In genomic region chr4:6576512-6576911, GRCh38 we compare ENCODE assay signal across 13 cellular contexts. TPM values are rescaled to one million over a fixed set of nuclear protein-coding genes. Genes with fewer than 3 reads are reported as not detected.
DNase-seq lines count a peak whose midpoint lies in the region; ATAC-seq and TF ChIP-seq lines count a peak whose summit lies in the region.
"Had no signal": no experiment of that assay in that cellular context is flagged by ENCODE, and none has a peak within 500 bp of the region (broad histone marks: within the 10 kb centered on the region; RNA-seq: fewer than 3 reads in every experiment).

No MANE protein-coding gene starts in this region.

- in situ Hi-C loops in GM23248 (cut with MboI): no loop called here

- H3K9me3 ChIP-seq in GM23248 (ENCODE audit: low read depth): no peaks in the 10 kb centered on the region
- H3K9me3 ChIP-seq: A549, thoracic aorta had no signal

- H3K27ac ChIP-seq in RWPE1: peak overlapping the region; percentile 36
- H3K27ac ChIP-seq in GM23248: no peak overlapping the region
- H3K27ac ChIP-seq: A549, SK-N-MC had no signal

- 90 to 93% methylated on average over 15 to 16 of the region's 16 CpGs for WGBS in GM23248 (ENCODE audit: low coverage in 1 of 2, low lambda C conversion rate in 2 of 2, missing lambda C conversion rate in 2 of 2), 2 experiments

- no peak overlapping the region for H3K4me2 ChIP-seq in GM23248 (ENCODE audit: unreplicated experiment)

- no peaks in the 10 kb centered on the region for H3K27me3 Mint-ChIP-seq in activated T-cell treated with anti-CD3 and anti-CD28 coated beads, Interleukin-2, amount 50 U/mL, for 24 hours
- no peaks in the 10 kb centered on the region for H3K27me3 Mint-ChIP-seq in activated T-cell treated with anti-CD3 and anti-CD28 coated beads, Interleukin-2, amount 50 U/mL, for 72 hours (ENCODE audit: low read depth)
- H3K27me3 Mint-ChIP-seq in immature natural killer cell (ENCODE audit: low read depth in 3 of 3): peaks cover 3 to 6% (median 3%) of the 10 kb centered on the region in 3 donors
- H3K27me3 Mint-ChIP-seq in stimulated activated memory B cell treated with anti-CD40 and anti-IgM and Interleukin-4, amounts not matched to agents 10 μg/mL and 1 μg/mL and 100 μg/mL, for 72 hours: no peaks in the 10 kb centered on the region

- no peak overlapping the region for H3K27ac Mint-ChIP-seq in activated T-cell treated with anti-CD3 and anti-CD28 coated beads, Interleukin-2, amount 50 U/mL, for 24 hours
- H3K27ac Mint-ChIP-seq in activated T-cell treated with anti-CD3 and anti-CD28 coated beads, Interleukin-2, amount 50 U/mL, for 72 hours: no peak overlapping the region
- H3K27ac Mint-ChIP-seq in immature natural killer cell: no peak overlapping the region
- peak overlapping the region; percentile 85 for H3K27ac Mint-ChIP-seq in stimulated activated memory B cell treated with anti-CD40 and anti-IgM and Interleukin-4, amounts not matched to agents 10 μg/mL and 1 μg/mL and 100 μg/mL, for 72 hours

- peak overlapping the region; percentile 82 for H3K4me3 Mint-ChIP-seq in activated T-cell treated with anti-CD3 and anti-CD28 coated beads, Interleukin-2, amount 50 U/mL, for 24 hours
- no peak overlapping the region for H3K4me3 Mint-ChIP-seq in activated T-cell treated with anti-CD3 and anti-CD28 coated beads, Interleukin-2, amount 50 U/mL, for 72 hours
- H3K4me3 Mint-ChIP-seq in immature natural killer cell: peak overlapping the region; percentile 35 to 81 (median 67)
- H3K4me3 Mint-ChIP-seq in stimulated activated memory B cell treated with anti-CD40 and anti-IgM and Interleukin-4, amounts not matched to agents 10 μg/mL and 1 μg/mL and 100 μg/mL, for 72 hours: no peak overlapping the region

- peaks cover 4% of the 10 kb centered on the region; the same call in 1 of the 2 replicates for H3K27me3 ChIP-seq in GM23248 (replicated peaks; ENCODE audit: insufficient read depth)

- DNase-seq in activated T-cell treated with anti-CD3 and anti-CD28 coated beads, Interleukin-2, amount 50 U/mL, for 24 hours: no peak
- DNase-seq in activated T-cell treated with anti-CD3 and anti-CD28 coated beads, Interleukin-2, amount 50 U/mL, for 72 hours: no peak
- no peak for DNase-seq in RWPE1 (ENCODE audit: low spot score)
- no peak for DNase-seq in immature natural killer cell
- DNase-seq in GM23248: no peak
- DNase-seq: activated T-cell treated with anti-CD3 and anti-CD28 coated beads for 4 hours had no signal

- no peaks in the 10 kb centered on the region for H3K9me2 ChIP-seq in GM23248 (ENCODE audit: insufficient read depth)

- H3K9me3 Mint-ChIP-seq in activated T-cell treated with anti-CD3 and anti-CD28 coated beads, Interleukin-2, amount 50 U/mL, for 24 hours: peaks cover 2% of the 10 kb centered on the region
- H3K9me3 Mint-ChIP-seq in activated T-cell treated with anti-CD3 and anti-CD28 coated beads, Interleukin-2, amount 50 U/mL, for 72 hours: peaks cover 3 to 6% of the 10 kb centered on the region in 2 donors
- no peaks in the 10 kb centered on the region for H3K9me3 Mint-ChIP-seq in immature natural killer cell
- peaks cover 9% of the 10 kb centered on the region for H3K9me3 Mint-ChIP-seq in stimulated activated memory B cell treated with anti-CD40 and anti-IgM and Interleukin-4, amounts not matched to agents 10 μg/mL and 1 μg/mL and 100 μg/mL, for 72 hours

- H3K4me1 ChIP-seq in GM23248 (ENCODE audit: insufficient read depth): no peaks in the 10 kb centered on the region

- no peak for ATAC-seq in activated T-cell treated with anti-CD3 and anti-CD28 coated beads, Interleukin-2, amount 50 U/mL, for 72 hours (replicated peaks in 1 of 2)
- ATAC-seq in stimulated activated memory B cell treated with anti-CD40 and anti-IgM and Interleukin-4, amounts not matched to agents 10 μg/mL and 1 μg/mL and 100 μg/mL, for 72 hours: no peak
- ATAC-seq in HG03108 (IDR thresholded peaks at IDR 0.05; ENCODE audit: unreplicated experiment): no peak
- ATAC-seq in GM18873 (IDR thresholded peaks at IDR 0.05; ENCODE audit: low FRiP score, unreplicated experiment): no peak
- ATAC-seq: A549 had no signal

- H3K36me3 Mint-ChIP-seq in activated T-cell treated with anti-CD3 and anti-CD28 coated beads, Interleukin-2, amount 50 U/mL, for 24 hours (ENCODE audit: low read depth): peaks cover 45% of the 10 kb centered on the region
- H3K36me3 Mint-ChIP-seq in activated T-cell treated with anti-CD3 and anti-CD28 coated beads, Interleukin-2, amount 50 U/mL, for 72 hours (ENCODE audit: insufficient read depth in 2 of 2): peaks cover 15 to 21% of the 10 kb centered on the region in 2 donors
- peaks cover 24 to 29% (median 24%) of the 10 kb centered on the region in 3 donors for H3K36me3 Mint-ChIP-seq in immature natural killer cell
- H3K36me3 Mint-ChIP-seq in stimulated activated memory B cell treated with anti-CD40 and anti-IgM and Interleukin-4, amounts not matched to agents 10 μg/mL and 1 μg/mL and 100 μg/mL, for 72 hours: peaks cover 44% of the 10 kb centered on the region

- peaks cover 16% of the 10 kb centered on the region for H3K4me1 Mint-ChIP-seq in activated T-cell treated with anti-CD3 and anti-CD28 coated beads, Interleukin-2, amount 50 U/mL, for 24 hours (ENCODE audit: low read depth)
- peaks cover 5% of the 10 kb centered on the region for H3K4me1 Mint-ChIP-seq in activated T-cell treated with anti-CD3 and anti-CD28 coated beads, Interleukin-2, amount 50 U/mL, for 72 hours (ENCODE audit: low read depth)
- H3K4me1 Mint-ChIP-seq in immature natural killer cell: peaks cover 5 to 14% of the 10 kb centered on the region in 2 donors
- H3K4me1 Mint-ChIP-seq in stimulated activated memory B cell treated with anti-CD40 and anti-IgM and Interleukin-4, amounts not matched to agents 10 μg/mL and 1 μg/mL and 100 μg/mL, for 72 hours: peaks cover 12% of the 10 kb centered on the region

- POLR2A ChIA-PET in RWPE1 (lab: Yijun Ruan, JAX; ENCODE audit: low non-redundant PET): no interaction called here

- H3K79me2 ChIP-seq in GM23248 (ENCODE audit: insufficient read depth): 0 out of 2 replicates have a peak, but pooled peaks cover 5% of the 10 kb centered on the region

- H4K20me1 ChIP-seq in GM23248 (ENCODE audit: insufficient read depth): no peaks in the 10 kb centered on the region

- no peak overlapping the region for H3K9ac ChIP-seq in GM23248

- TF ChIP-seq CTCF in RWPE1 (conservative IDR thresholded peaks at IDR 0.05; ENCODE audit: low read depth): no peak

- H3K4me3 ChIP-seq in GM23248: no peak overlapping the region
- H3K4me3 ChIP-seq: A549, SK-N-MC, smooth muscle cell had no signal

- no peak overlapping the region for H2AFZ ChIP-seq in GM23248

- H3K36me3 ChIP-seq in GM23248 (ENCODE audit: low read depth): no peaks in the 10 kb centered on the region

- CTCF ChIA-PET in RWPE1 (lab: Yijun Ruan, JAX): interaction anchor here (0.9 kb wide), 1 partner anchor 1958 kb away, joined by 3 read pairs; no protein-coding TSS in a partner anchor

- H3F3A ChIP-seq in GM23248 (ENCODE audit: insufficient read depth): no peaks in the 10 kb centered on the region

RNA-seq across cellular contexts. Expression of gene MAN2B2, which starts 1.5 kb away (rescaled TPM):
- total RNA-seq in activated T-cell treated with anti-CD3 and anti-CD28 coated beads, Interleukin-2, amount 50 U/mL, for 72 hours: 10 to 100 TPM; 11.9 to 21.9 TPM
- polyA plus RNA-seq in immature natural killer cell (10 to 100 TPM; 12.9 to 34.9 (median 15.3) TPM), GM23248 (2016; fragmentation: Nextera tagmentation; extraction: Ambion mirVana) (28.7 and 30.5 TPM in 2 replicates)
- total RNA-seq in GM23248 (2014; rRNA removed; shearing (Covaris generic)): 40.1 and 50.1 TPM in 2 replicates

Comparison
In these comparisons a context has a peak if more than half of its experiments do, and no peak if none do; other contexts are left out.
1. H3K4me3 Mint-ChIP-seq: peak in activated T-cell treated with anti-CD3 and anti-CD28 coated beads, Interleukin-2, amount 50 U/mL, for 24 hours (single experiment) and immature natural killer cell (5 of 5); none in activated T-cell treated with anti-CD3 and anti-CD28 coated beads, Interleukin-2, amount 50 U/mL, for 72 hours (0 of 2) and stimulated activated memory B cell treated with anti-CD40 and anti-IgM and Interleukin-4, amounts not matched to agents 10 μg/mL and 1 μg/mL and 100 μg/mL, for 72 hours (single experiment).